1 cellular context compared by ENCODE assay signal in the genomic region with DNA sequence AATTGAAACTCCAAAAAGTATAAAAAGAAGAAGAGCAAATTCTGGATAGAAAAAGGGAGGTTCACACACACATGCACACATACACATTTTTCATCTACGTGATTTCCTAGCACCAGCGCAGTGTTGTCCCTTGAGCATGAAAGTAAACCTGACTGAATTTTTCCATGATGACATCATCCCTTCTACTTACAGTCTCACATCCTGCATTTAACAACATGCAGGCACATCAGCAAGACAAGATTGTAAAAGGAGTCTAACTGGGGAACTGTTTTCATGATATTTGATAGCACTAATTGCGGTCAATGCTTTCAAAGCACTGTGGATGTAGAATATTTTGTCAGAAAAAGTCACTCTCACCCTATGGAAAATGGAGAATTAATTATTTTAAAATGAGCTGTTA.
TF ChIP-seq lines count a peak whose summit lies in the region.

No MANE protein-coding gene starts in this region.

TF ChIP-seq in SK-N-SH treated with all-trans-retinoic acid at 6 μM for 48 hours, 23 proteins besides CTCF, POLR2A, EP300 and RAD21 (continued from another document):
- TF ChIP-seq, protein P1, sequence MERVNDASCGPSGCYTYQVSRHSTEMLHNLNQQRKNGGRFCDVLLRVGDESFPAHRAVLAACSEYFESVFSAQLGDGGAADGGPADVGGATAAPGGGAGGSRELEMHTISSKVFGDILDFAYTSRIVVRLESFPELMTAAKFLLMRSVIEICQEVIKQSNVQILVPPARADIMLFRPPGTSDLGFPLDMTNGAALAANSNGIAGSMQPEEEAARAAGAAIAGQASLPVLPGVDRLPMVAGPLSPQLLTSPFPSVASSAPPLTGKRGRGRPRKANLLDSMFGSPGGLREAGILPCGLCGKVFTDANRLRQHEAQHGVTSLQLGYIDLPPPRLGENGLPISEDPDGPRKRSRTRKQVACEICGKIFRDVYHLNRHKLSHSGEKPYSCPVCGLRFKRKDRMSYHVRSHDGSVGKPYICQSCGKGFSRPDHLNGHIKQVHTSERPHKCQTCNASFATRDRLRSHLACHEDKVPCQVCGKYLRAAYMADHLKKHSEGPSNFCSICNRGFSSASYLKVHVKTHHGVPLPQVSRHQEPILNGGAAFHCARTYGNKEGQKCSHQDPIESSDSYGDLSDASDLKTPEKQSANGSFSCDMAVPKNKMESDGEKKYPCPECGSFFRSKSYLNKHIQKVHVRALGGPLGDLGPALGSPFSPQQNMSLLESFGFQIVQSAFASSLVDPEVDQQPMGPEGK (CRISPR knock-in tag; IDR thresholded peaks at IDR 0.05; ENCODE audit: borderline replicate concordance): no peak
- peak; percentile 62; the same call in 1 of the 2 replicates for TF ChIP-seq ZFP3 (CRISPR knock-in tag; IDR thresholded peaks at IDR 0.05)
- TF ChIP-seq, protein P2, sequence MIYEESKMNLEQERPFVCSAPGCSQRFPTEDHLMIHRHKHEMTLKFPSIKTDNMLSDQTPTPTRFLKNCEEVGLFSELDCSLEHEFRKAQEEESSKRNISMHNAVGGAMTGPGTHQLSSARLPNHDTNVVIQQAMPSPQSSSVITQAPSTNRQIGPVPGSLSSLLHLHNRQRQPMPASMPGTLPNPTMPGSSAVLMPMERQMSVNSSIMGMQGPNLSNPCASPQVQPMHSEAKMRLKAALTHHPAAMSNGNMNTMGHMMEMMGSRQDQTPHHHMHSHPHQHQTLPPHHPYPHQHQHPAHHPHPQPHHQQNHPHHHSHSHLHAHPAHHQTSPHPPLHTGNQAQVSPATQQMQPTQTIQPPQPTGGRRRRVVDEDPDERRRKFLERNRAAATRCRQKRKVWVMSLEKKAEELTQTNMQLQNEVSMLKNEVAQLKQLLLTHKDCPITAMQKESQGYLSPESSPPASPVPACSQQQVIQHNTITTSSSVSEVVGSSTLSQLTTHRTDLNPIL (CRISPR knock-in tag; IDR thresholded peaks at IDR 0.05; ENCODE audit: low read depth): peak; percentile 71; the same call in 1 of the 2 replicates
